In the genomic region with DNA sequence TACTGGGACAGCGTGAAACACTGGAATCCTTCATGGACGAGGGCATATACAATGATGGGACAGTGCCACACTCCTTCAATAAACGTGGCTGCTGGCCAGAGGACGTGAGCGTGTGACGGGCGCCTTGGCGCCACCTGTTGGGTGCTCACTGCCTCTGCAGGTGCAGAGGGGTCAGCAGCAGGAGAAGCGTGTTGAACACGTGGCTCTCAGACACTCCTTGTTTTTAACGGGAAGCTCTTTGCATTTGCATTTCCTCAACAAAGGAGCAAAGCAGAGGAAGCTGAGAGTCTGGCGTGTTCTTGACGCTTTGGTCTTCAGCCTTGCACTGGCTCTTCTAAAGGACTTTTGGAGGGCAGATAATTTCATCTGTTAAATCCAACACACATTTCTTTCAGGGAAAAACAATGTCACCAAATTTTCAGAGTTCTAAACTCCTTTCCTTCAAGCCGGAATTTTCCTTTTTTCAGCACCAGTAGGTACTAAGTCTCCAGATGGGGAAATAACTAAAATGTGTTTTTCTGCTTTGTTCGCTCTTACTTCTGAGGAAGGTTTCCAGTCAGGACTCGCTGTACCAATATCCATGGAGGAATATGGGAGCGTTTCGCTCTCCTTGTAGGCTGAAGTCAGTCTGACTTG, we compare ENCODE assay signal across 1 cellular context.
TF ChIP-seq lines count a peak whose summit lies in the region.

No MANE protein-coding gene starts in this region.

TF ChIP-seq in WTC11, 78 proteins besides CTCF, POLR2A, EP300 and RAD21 (continued from another document and continues in another):
- TF ChIP-seq, protein P1, sequence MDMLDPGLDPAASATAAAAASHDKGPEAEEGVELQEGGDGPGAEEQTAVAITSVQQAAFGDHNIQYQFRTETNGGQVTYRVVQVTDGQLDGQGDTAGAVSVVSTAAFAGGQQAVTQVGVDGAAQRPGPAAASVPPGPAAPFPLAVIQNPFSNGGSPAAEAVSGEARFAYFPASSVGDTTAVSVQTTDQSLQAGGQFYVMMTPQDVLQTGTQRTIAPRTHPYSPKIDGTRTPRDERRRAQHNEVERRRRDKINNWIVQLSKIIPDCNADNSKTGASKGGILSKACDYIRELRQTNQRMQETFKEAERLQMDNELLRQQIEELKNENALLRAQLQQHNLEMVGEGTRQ (CRISPR knock-in tag; IDR thresholded peaks at IDR 0.05), result peak; percentile 85
- TF ChIP-seq, protein P2, sequence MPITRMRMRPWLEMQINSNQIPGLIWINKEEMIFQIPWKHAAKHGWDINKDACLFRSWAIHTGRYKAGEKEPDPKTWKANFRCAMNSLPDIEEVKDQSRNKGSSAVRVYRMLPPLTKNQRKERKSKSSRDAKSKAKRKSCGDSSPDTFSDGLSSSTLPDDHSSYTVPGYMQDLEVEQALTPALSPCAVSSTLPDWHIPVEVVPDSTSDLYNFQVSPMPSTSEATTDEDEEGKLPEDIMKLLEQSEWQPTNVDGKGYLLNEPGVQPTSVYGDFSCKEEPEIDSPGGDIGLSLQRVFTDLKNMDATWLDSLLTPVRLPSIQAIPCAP (CRISPR knock-in tag; IDR thresholded peaks at IDR 0.05), result peak; percentile 94
- TF ChIP-seq, protein P3, sequence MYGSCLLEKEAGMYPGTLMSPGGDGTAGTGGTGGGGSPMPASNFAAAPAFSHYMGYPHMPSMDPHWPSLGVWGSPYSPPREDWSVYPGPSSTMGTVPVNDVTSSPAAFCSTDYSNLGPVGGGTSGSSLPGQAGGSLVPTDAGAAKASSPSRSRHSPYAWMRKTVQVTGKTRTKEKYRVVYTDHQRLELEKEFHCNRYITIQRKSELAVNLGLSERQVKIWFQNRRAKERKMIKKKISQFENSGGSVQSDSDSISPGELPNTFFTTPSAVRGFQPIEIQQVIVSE (CRISPR knock-in tag; IDR thresholded peaks at IDR 0.05; ENCODE audit: borderline replicate concordance), result no peak
- TF ChIP-seq CREB1 (CRISPR knock-in tag; IDR thresholded peaks at IDR 0.05), result peak; percentile 98
- TF ChIP-seq, protein P4, sequence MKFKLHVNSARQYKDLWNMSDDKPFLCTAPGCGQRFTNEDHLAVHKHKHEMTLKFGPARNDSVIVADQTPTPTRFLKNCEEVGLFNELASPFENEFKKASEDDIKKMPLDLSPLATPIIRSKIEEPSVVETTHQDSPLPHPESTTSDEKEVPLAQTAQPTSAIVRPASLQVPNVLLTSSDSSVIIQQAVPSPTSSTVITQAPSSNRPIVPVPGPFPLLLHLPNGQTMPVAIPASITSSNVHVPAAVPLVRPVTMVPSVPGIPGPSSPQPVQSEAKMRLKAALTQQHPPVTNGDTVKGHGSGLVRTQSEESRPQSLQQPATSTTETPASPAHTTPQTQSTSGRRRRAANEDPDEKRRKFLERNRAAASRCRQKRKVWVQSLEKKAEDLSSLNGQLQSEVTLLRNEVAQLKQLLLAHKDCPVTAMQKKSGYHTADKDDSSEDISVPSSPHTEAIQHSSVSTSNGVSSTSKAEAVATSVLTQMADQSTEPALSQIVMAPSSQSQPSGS (CRISPR knock-in tag; IDR thresholded peaks at IDR 0.05; ENCODE audit: borderline replicate concordance, low read depth), result peak; percentile 89; the same call in 1 of the 2 replicates
- peak; percentile 42; the same call in 1 of the 2 replicates for TF ChIP-seq ZNF317 (CRISPR knock-in tag; IDR thresholded peaks at IDR 0.05; ENCODE audit: borderline replicate concordance, low read depth)
- 0 out of 2 replicates have a peak, but pooled peaks have one; percentile 6 for TF ChIP-seq FOXJ3 (CRISPR knock-in tag; IDR thresholded peaks at IDR 0.05; ENCODE audit: borderline replicate concordance)
- TF ChIP-seq ZNF671 (CRISPR knock-in tag; IDR thresholded peaks at IDR 0.05), result no peak
- peak; percentile 74 for TF ChIP-seq NR2C2 (CRISPR knock-in tag; IDR thresholded peaks at IDR 0.05)
- TF ChIP-seq, protein P5, sequence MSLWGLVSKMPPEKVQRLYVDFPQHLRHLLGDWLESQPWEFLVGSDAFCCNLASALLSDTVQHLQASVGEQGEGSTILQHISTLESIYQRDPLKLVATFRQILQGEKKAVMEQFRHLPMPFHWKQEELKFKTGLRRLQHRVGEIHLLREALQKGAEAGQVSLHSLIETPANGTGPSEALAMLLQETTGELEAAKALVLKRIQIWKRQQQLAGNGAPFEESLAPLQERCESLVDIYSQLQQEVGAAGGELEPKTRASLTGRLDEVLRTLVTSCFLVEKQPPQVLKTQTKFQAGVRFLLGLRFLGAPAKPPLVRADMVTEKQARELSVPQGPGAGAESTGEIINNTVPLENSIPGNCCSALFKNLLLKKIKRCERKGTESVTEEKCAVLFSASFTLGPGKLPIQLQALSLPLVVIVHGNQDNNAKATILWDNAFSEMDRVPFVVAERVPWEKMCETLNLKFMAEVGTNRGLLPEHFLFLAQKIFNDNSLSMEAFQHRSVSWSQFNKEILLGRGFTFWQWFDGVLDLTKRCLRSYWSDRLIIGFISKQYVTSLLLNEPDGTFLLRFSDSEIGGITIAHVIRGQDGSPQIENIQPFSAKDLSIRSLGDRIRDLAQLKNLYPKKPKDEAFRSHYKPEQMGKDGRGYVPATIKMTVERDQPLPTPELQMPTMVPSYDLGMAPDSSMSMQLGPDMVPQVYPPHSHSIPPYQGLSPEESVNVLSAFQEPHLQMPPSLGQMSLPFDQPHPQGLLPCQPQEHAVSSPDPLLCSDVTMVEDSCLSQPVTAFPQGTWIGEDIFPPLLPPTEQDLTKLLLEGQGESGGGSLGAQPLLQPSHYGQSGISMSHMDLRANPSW (CRISPR knock-in tag; conservative IDR thresholded peaks at IDR 0.05; ENCODE audit: low read depth), result no peak
- no peak for TF ChIP-seq HMGA2 (CRISPR knock-in tag; IDR thresholded peaks at IDR 0.05)
- TF ChIP-seq, protein P6, sequence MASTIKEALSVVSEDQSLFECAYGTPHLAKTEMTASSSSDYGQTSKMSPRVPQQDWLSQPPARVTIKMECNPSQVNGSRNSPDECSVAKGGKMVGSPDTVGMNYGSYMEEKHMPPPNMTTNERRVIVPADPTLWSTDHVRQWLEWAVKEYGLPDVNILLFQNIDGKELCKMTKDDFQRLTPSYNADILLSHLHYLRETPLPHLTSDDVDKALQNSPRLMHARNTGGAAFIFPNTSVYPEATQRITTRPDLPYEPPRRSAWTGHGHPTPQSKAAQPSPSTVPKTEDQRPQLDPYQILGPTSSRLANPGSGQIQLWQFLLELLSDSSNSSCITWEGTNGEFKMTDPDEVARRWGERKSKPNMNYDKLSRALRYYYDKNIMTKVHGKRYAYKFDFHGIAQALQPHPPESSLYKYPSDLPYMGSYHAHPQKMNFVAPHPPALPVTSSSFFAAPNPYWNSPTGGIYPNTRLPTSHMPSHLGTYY (CRISPR knock-in tag; IDR thresholded peaks at IDR 0.05), result no peak
- TF ChIP-seq CBFB (CRISPR knock-in tag; IDR thresholded peaks at IDR 0.05; ENCODE audit: low read depth), result no peak
- no peak for TF ChIP-seq ZNF416 (CRISPR knock-in tag; IDR thresholded peaks at IDR 0.05)
- TF ChIP-seq MXD4 (CRISPR knock-in tag; IDR thresholded peaks at IDR 0.05; ENCODE audit: borderline replicate concordance), result no peak
- TF ChIP-seq MYBL2 (CRISPR knock-in tag; IDR thresholded peaks at IDR 0.05), result peak; percentile 59; the same call in 1 of the 2 replicates
- TF ChIP-seq KAT7 (CRISPR knock-in tag; IDR thresholded peaks at IDR 0.05; ENCODE audit: borderline replicate concordance), result peak; percentile 76; the same call in 1 of the 2 replicates
- peak; percentile 82 for TF ChIP-seq SP1 (CRISPR knock-in tag; conservative IDR thresholded peaks at IDR 0.05)
- TF ChIP-seq ZNF396 (CRISPR knock-in tag; IDR thresholded peaks at IDR 0.05; ENCODE audit: borderline replicate concordance), result no peak
- TF ChIP-seq, protein P7, sequence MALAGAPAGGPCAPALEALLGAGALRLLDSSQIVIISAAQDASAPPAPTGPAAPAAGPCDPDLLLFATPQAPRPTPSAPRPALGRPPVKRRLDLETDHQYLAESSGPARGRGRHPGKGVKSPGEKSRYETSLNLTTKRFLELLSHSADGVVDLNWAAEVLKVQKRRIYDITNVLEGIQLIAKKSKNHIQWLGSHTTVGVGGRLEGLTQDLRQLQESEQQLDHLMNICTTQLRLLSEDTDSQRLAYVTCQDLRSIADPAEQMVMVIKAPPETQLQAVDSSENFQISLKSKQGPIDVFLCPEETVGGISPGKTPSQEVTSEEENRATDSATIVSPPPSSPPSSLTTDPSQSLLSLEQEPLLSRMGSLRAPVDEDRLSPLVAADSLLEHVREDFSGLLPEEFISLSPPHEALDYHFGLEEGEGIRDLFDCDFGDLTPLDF (CRISPR knock-in tag; IDR thresholded peaks at IDR 0.05), result peak; percentile 95
- TF ChIP-seq, protein P8, sequence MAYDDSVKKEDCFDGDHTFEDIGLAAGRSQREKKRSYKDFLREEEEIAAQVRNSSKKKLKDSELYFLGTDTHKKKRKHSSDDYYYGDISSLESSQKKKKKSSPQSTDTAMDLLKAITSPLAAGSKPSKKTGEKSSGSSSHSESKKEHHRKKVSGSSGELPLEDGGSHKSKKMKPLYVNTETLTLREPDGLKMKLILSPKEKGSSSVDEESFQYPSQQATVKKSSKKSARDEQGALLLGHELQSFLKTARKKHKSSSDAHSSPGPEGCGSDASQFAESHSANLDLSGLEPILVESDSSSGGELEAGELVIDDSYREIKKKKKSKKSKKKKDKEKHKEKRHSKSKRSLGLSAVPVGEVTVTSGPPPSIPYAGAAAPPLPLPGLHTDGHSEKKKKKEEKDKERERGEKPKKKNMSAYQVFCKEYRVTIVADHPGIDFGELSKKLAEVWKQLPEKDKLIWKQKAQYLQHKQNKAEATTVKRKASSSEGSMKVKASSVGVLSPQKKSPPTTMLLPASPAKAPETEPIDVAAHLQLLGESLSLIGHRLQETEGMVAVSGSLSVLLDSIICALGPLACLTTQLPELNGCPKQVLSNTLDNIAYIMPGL (CRISPR knock-in tag; IDR thresholded peaks at IDR 0.05), result no peak
- TF ChIP-seq ZNF423 (CRISPR knock-in tag; IDR thresholded peaks at IDR 0.05), result no peak
- TF ChIP-seq, protein P9, sequence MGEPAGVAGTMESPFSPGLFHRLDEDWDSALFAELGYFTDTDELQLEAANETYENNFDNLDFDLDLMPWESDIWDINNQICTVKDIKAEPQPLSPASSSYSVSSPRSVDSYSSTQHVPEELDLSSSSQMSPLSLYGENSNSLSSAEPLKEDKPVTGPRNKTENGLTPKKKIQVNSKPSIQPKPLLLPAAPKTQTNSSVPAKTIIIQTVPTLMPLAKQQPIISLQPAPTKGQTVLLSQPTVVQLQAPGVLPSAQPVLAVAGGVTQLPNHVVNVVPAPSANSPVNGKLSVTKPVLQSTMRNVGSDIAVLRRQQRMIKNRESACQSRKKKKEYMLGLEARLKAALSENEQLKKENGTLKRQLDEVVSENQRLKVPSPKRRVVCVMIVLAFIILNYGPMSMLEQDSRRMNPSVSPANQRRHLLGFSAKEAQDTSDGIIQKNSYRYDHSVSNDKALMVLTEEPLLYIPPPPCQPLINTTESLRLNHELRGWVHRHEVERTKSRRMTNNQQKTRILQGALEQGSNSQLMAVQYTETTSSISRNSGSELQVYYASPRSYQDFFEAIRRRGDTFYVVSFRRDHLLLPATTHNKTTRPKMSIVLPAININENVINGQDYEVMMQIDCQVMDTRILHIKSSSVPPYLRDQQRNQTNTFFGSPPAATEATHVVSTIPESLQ (CRISPR knock-in tag; IDR thresholded peaks at IDR 0.05), result no peak
- TF ChIP-seq ETV6 (CRISPR knock-in tag; IDR thresholded peaks at IDR 0.05), result peak; percentile 100
- TF ChIP-seq RORB (CRISPR knock-in tag; IDR thresholded peaks at IDR 0.05), result no peak
- TF ChIP-seq, protein P10, sequence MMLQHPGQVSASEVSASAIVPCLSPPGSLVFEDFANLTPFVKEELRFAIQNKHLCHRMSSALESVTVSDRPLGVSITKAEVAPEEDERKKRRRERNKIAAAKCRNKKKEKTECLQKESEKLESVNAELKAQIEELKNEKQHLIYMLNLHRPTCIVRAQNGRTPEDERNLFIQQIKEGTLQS (CRISPR knock-in tag; conservative IDR thresholded peaks at IDR 0.05), result no peak
- TF ChIP-seq, protein P11, sequence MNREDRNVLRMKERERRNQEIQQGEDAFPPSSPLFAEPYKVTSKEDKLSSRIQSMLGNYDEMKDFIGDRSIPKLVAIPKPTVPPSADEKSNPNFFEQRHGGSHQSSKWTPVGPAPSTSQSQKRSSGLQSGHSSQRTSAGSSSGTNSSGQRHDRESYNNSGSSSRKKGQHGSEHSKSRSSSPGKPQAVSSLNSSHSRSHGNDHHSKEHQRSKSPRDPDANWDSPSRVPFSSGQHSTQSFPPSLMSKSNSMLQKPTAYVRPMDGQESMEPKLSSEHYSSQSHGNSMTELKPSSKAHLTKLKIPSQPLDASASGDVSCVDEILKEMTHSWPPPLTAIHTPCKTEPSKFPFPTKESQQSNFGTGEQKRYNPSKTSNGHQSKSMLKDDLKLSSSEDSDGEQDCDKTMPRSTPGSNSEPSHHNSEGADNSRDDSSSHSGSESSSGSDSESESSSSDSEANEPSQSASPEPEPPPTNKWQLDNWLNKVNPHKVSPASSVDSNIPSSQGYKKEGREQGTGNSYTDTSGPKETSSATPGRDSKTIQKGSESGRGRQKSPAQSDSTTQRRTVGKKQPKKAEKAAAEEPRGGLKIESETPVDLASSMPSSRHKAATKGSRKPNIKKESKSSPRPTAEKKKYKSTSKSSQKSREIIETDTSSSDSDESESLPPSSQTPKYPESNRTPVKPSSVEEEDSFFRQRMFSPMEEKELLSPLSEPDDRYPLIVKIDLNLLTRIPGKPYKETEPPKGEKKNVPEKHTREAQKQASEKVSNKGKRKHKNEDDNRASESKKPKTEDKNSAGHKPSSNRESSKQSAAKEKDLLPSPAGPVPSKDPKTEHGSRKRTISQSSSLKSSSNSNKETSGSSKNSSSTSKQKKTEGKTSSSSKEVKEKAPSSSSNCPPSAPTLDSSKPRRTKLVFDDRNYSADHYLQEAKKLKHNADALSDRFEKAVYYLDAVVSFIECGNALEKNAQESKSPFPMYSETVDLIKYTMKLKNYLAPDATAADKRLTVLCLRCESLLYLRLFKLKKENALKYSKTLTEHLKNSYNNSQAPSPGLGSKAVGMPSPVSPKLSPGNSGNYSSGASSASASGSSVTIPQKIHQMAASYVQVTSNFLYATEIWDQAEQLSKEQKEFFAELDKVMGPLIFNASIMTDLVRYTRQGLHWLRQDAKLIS (CRISPR knock-in tag; IDR thresholded peaks at IDR 0.05; ENCODE audit: borderline replicate concordance), result no peak
- peak; percentile 89 for TF ChIP-seq SMAD4 (CRISPR knock-in tag; IDR thresholded peaks at IDR 0.05)
- TF ChIP-seq, protein P12, sequence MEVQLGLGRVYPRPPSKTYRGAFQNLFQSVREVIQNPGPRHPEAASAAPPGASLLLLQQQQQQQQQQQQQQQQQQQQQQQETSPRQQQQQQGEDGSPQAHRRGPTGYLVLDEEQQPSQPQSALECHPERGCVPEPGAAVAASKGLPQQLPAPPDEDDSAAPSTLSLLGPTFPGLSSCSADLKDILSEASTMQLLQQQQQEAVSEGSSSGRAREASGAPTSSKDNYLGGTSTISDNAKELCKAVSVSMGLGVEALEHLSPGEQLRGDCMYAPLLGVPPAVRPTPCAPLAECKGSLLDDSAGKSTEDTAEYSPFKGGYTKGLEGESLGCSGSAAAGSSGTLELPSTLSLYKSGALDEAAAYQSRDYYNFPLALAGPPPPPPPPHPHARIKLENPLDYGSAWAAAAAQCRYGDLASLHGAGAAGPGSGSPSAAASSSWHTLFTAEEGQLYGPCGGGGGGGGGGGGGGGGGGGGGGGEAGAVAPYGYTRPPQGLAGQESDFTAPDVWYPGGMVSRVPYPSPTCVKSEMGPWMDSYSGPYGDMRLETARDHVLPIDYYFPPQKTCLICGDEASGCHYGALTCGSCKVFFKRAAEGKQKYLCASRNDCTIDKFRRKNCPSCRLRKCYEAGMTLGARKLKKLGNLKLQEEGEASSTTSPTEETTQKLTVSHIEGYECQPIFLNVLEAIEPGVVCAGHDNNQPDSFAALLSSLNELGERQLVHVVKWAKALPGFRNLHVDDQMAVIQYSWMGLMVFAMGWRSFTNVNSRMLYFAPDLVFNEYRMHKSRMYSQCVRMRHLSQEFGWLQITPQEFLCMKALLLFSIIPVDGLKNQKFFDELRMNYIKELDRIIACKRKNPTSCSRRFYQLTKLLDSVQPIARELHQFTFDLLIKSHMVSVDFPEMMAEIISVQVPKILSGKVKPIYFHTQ (CRISPR knock-in tag; IDR thresholded peaks at IDR 0.05), result no peak
- TF ChIP-seq ESRRA (CRISPR knock-in tag; IDR thresholded peaks at IDR 0.05; ENCODE audit: borderline replicate concordance), result peak; percentile 93; the same call in 1 of the 2 replicates
